Comparison of ENCODE assay signal across 19 cellular contexts in genomic region chr5:121763674-121764073, GRCh38.
"Had no signal": no experiment of that assay in that cellular context is flagged by ENCODE, and none has a peak within 500 bp of the region (broad histone marks: within the 10 kb centered on the region; RNA-seq: fewer than 3 reads in every experiment).

No MANE protein-coding gene starts in this region.

- H3K36me3 ChIP-seq: heart left ventricle, pancreas, tibial artery had no signal

- ATAC-seq: esophagus mucosa; heart left ventricle; left lobe of liver; mucosa of descending colon; naive thymus-derived CD8-positive, alpha-beta T cell; pancreas; right cardiac atrium had no signal

- H3K9me3 Mint-ChIP-seq: neural crest cell; stimulated activated naive CD8-positive, alpha-beta T cell treated with anti-CD3 and anti-CD28 coated beads, Interleukin-15, Interleukin-2, amounts not matched to agents 100 ng/mL and 50 ng/mL, for 24 hours had no signal

- H3K27me3 Mint-ChIP-seq: naive thymus-derived CD8-positive, alpha-beta T cell; progenitor cell of endocrine pancreas; stimulated activated naive CD8-positive, alpha-beta T cell treated with anti-CD3 and anti-CD28 coated beads, Interleukin-15, Interleukin-2, amounts not matched to agents 100 ng/mL and 50 ng/mL, for 24 hours had no signal

- DNase-seq: effector memory CD4-positive, alpha-beta T cell; heart left ventricle; hippocampal formation; islet precursor cell; mammary epithelial cell; mucosa of descending colon; naive thymus-derived CD8-positive, alpha-beta T cell; occipital lobe; pancreas; right cardiac atrium; small intestine; stimulated activated CD4-positive, alpha-beta T cell treated with anti-CD3 and anti-CD28 coated beads, Interleukin-2, amount 100 ng/mL, for 48 hours; tibial artery had no signal

- FAIRE-seq: frontal cortex, small intestine had no signal

- H3K27me3 ChIP-seq: heart left ventricle, pancreas, tibial artery had no signal

- H3K4me3 ChIP-seq: heart left ventricle, mucosa of descending colon, pancreas, tibial artery had no signal

- H3K27ac Mint-ChIP-seq: naive thymus-derived CD8-positive, alpha-beta T cell; progenitor cell of endocrine pancreas; stimulated activated naive CD8-positive, alpha-beta T cell treated with anti-CD3 and anti-CD28 coated beads, Interleukin-15, Interleukin-2, amounts not matched to agents 100 ng/mL and 50 ng/mL, for 24 hours had no signal

- H3K4me1 ChIP-seq: heart left ventricle, pancreas, tibial artery had no signal

- H3K27ac ChIP-seq: heart left ventricle, pancreas, tibial artery had no signal

- H3K4me3 Mint-ChIP-seq: naive thymus-derived CD8-positive, alpha-beta T cell; neural crest cell; stimulated activated naive CD8-positive, alpha-beta T cell treated with anti-CD3 and anti-CD28 coated beads, Interleukin-15, Interleukin-2, amounts not matched to agents 100 ng/mL and 50 ng/mL, for 24 hours had no signal

- H3K9me3 ChIP-seq: heart left ventricle, mucosa of descending colon, pancreas, tibial artery had no signal

- H3K36me3 Mint-ChIP-seq: naive thymus-derived CD8-positive, alpha-beta T cell had no signal

- H3K4me1 Mint-ChIP-seq: naive thymus-derived CD8-positive, alpha-beta T cell; neural crest cell had no signal
